In the genomic region with DNA sequence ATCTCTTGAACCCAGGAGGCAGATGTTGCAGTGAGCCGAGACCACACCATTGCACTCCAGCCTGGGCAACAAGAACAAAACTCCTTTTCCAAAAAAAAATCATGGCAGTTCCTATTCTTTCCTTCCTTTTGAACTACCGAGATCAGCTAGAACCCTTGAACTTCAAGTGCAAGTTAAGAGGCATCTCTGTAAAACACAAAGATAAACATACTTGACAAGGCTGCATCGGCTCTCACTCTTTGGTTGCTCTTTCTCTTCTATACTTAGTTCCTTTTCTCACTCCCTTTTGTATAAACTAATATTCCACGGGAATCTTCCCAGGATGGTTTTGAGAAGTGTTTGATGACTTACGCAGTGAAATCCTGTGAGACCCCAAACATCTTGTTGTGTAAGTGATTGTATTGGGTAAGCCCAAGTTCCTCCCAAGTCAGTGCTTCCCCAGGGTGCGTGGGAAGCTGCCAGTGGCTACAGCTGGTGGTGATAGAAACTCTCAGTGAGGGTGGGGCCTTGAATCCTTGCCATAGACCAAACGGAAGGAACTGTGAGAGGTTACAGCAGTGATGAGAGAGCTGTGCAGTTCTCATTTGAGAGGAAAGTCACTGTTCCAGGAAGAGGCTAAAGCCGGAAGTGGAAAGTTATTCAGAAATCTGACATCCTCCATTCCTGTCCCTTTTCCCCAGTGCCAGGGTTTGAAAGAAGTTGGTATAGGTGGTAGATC, we compare ENCODE assay signal across 8 cellular contexts.
DNase-seq lines count a peak whose midpoint lies in the region; ATAC-seq and TF ChIP-seq lines count a peak whose summit lies in the region.

No MANE protein-coding gene starts in this region.

- CTCF ChIA-PET in GM10248 (lab: Yijun Ruan, JAX), result interaction anchor here (0.5 to 39.5 kb wide), 5 partner anchors 10 to 126 kb away, joined by 3 to 686 read pairs (median 36); a partner anchor contains a TSS

- peak overlapping the region; percentile 92 for H3K27ac ChIP-seq in BLaER1

- peak overlapping the region; percentile 75 for H3K9ac ChIP-seq in BLaER1

- peaks cover 83% of the 10 kb centered on the region for H3K4me1 ChIP-seq in BLaER1

- peak overlapping the region in 1 of 2 donors; percentile 39 for H3K4me3 Mint-ChIP-seq in stimulated activated naive B cell treated with anti-CD40 and anti-IgM and Interleukin-4, amounts not matched to agents 10 μg/mL and 1 μg/mL and 100 μg/mL, for 72 hours

- H3K9me3 Mint-ChIP-seq in stimulated activated naive B cell treated with anti-CD40 and anti-IgM and Interleukin-4, amounts not matched to agents 10 μg/mL and 1 μg/mL and 100 μg/mL, for 72 hours, result no peaks in the 10 kb centered on the region

- peaks cover 56 to 58% of the 10 kb centered on the region in 2 donors for H3K36me3 Mint-ChIP-seq in stimulated activated naive B cell treated with anti-CD40 and anti-IgM and Interleukin-4, amounts not matched to agents 10 μg/mL and 1 μg/mL and 100 μg/mL, for 72 hours

- no peak for TF ChIP-seq CTCF in GM10248 (IDR thresholded peaks at IDR 0.05; ENCODE audit: control extremely low read depth, extremely low read depth, low read depth, missing control alignments)

- ATAC-seq in HG03135 (IDR thresholded peaks at IDR 0.05; ENCODE audit: unreplicated experiment), result peak; percentile 58
- peak; percentile 90 to 96 for ATAC-seq in stimulated activated naive B cell treated with anti-CD40 and anti-IgM and Interleukin-4, amounts not matched to agents 10 μg/mL and 1 μg/mL and 100 μg/mL, for 72 hours (replicated peaks)
- ATAC-seq in GM19328 (IDR thresholded peaks at IDR 0.05; ENCODE audit: unreplicated experiment), result no peak

- DNase-seq in amniotic stem cell (lab: John Stamatoyannopoulos, UW) (peak; percentile 83), hippocampal formation (lab: John Stamatoyannopoulos, UW) (peak; percentile 88 to 92), GM10248 (ENCODE audit: extremely low spot score) (no peak), GDM1 (lab: John Stamatoyannopoulos, UW) (no peak)
- DNase-seq in stimulated activated naive B cell treated with anti-CD40 and anti-IgM and Interleukin-4, amounts not matched to agents 10 μg/mL and 1 μg/mL and 100 μg/mL, for 72 hours, result no peak

- peak overlapping the region; percentile 59 for H3K27ac Mint-ChIP-seq in stimulated activated naive B cell treated with anti-CD40 and anti-IgM and Interleukin-4, amounts not matched to agents 10 μg/mL and 1 μg/mL and 100 μg/mL, for 72 hours

- H4K20me1 ChIP-seq in BLaER1, result no peaks in the 10 kb centered on the region

- no peaks in the 10 kb centered on the region for H3K9me3 ChIP-seq in BLaER1

- POLR2A ChIA-PET in GM10248 (lab: Yijun Ruan, JAX), result interaction anchor here (1.0 kb wide), 1 partner anchor 43 kb away, joined by 3 read pairs; a partner anchor contains a TSS

- peaks cover 65% of the 10 kb centered on the region for H3K36me3 ChIP-seq in BLaER1

- no peaks in the 10 kb centered on the region for H3K27me3 Mint-ChIP-seq in stimulated activated naive B cell treated with anti-CD40 and anti-IgM and Interleukin-4, amounts not matched to agents 10 μg/mL and 1 μg/mL and 100 μg/mL, for 72 hours

- peak overlapping the region; percentile 91 for H3K4me2 ChIP-seq in BLaER1

- peak overlapping the region; percentile 40 for H3K4me3 ChIP-seq in BLaER1

- no peaks in the 10 kb centered on the region for H3K27me3 ChIP-seq in BLaER1

- H3K4me1 Mint-ChIP-seq in stimulated activated naive B cell treated with anti-CD40 and anti-IgM and Interleukin-4, amounts not matched to agents 10 μg/mL and 1 μg/mL and 100 μg/mL, for 72 hours, result peaks cover 11 to 18% of the 10 kb centered on the region in 2 donors

Comparison
In these comparisons a context has a peak if more than half of its experiments do, and no peak if none do; other contexts are left out.
1. DNase-seq: peak in amniotic stem cell (single experiment) and hippocampal formation (2 of 2); none in stimulated activated naive B cell treated with anti-CD40 and anti-IgM and Interleukin-4, amounts not matched to agents 10 μg/mL and 1 μg/mL and 100 μg/mL, for 72 hours (single experiment), GM10248 (single experiment) and GDM1 (single experiment).